In the genomic region with DNA sequence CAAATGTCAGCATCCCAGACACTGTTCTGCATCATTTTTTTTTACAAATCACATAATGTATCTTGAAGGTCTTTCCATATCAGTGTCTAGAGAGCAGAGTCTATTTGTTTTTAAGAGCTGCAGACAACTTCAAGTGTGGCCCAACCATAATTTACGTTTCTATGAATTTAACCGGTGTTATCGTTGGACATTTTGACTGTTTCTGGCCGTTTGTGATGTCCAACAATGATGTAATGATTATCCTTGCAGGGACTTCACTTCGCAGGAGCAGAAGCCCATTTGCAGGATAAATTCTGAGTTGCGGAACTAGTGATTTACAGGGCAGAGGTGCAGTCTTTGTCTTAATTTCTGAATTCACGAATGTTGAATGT, we compare ENCODE assay signal across 9 cellular contexts. TPM values are rescaled to one million over a fixed set of nuclear protein-coding genes. Genes with fewer than 3 reads are reported as not detected.
DNase-seq lines count a peak whose midpoint lies in the region; ATAC-seq and TF ChIP-seq lines count a peak whose summit lies in the region.
"Had no signal": no experiment of that assay in that cellular context is flagged by ENCODE, and none has a peak within 500 bp of the region (broad histone marks: within the 10 kb centered on the region; RNA-seq: fewer than 3 reads in every experiment).

No MANE protein-coding gene starts in this region.

- peaks cover 13% of the 10 kb centered on the region for H3K27me3 Mint-ChIP-seq in memory B cell

- H3K9me3 Mint-ChIP-seq in memory B cell, result peaks cover 3% of the 10 kb centered on the region

- H3K27me3 ChIP-seq in HAP-1 (ENCODE audit: low read depth), result no peaks in the 10 kb centered on the region

- H3K4me3 ChIP-seq in HAP-1 (peak overlapping the region; percentile 37; the same call in 1 of the 2 replicates), astrocyte of the cerebellum (ENCODE audit: low read depth, low read length) (peak overlapping the region; percentile 54)

- TF ChIP-seq CTCF in 22Rv1 (IDR thresholded peaks at IDR 0.05) (no peak), astrocyte of the cerebellum (IDR thresholded peaks at IDR 0.05; ENCODE audit: low read depth, low read length, missing control alignments) (no peak)

- H3K27ac Mint-ChIP-seq in memory B cell, result no peak overlapping the region

- no peaks in the 10 kb centered on the region for H3K36me3 ChIP-seq in HAP-1 (replicated peaks)

- DNase-seq in HAP-1 (ENCODE audit: low spot score in 2 of 2) (no peak), astrocyte of the cerebellum (ENCODE audit: low read depth) (no peak), memory B cell (ENCODE audit: low spot score in 2 of 2) (no peak), NCI-H446 treated with DMSO at 0.1 percent for 48 hours (lab: John Stamatoyannopoulos, UW) (no peak), left colon (no peak)
- DNase-seq in stimulated activated naive CD4-positive, alpha-beta T cell (lab: John Stamatoyannopoulos, UW), result no peak

- in situ Hi-C loops in HAP-1 (cut with MboI; ENCODE audit: low sequenced_read_pairs), result no loop called here
- in situ Hi-C loops in astrocyte of the cerebellum (cut with HindIII; ENCODE audit: low sequenced_read_pairs), result no loop called here

- H3K4me1 Mint-ChIP-seq in memory B cell, result peaks cover 28% of the 10 kb centered on the region

- peaks cover 12% of the 10 kb centered on the region for H3K4me1 ChIP-seq in HAP-1

- peak overlapping the region; percentile 83 for H3K4me3 Mint-ChIP-seq in memory B cell

- H3K36me3 Mint-ChIP-seq in memory B cell, result no peaks in the 10 kb centered on the region

- peak overlapping the region; percentile 41; the same call in 1 of the 2 replicates for H3K27ac ChIP-seq in 22Rv1
- H3K27ac ChIP-seq: epithelial cell of prostate had no signal

- intact Hi-C loops in left colon (cut with DNase I, micrococcal nuclease), result loop anchor here in 1 of 2 donors (10.0 kb wide), 1 partner anchor 243 kb away; no protein-coding TSS in a partner anchor

- no peak for ATAC-seq in memory B cell (ENCODE audit: low read depth)
- ATAC-seq in left colon, result no peak
- no peak for ATAC-seq in GM19463 (IDR thresholded peaks at IDR 0.05; ENCODE audit: unreplicated experiment)

- peaks cover 2% of the 10 kb centered on the region for H3K9me3 ChIP-seq in HAP-1

RNA-seq across cellular contexts. Expression of a gene that starts 26.9 kb away (rescaled TPM):
- total RNA-seq in left colon, result 1 to 10 TPM in 1 of 2 donors, under 1 TPM in 1; 0.70 to 3.9 TPM
